In the genomic region with DNA sequence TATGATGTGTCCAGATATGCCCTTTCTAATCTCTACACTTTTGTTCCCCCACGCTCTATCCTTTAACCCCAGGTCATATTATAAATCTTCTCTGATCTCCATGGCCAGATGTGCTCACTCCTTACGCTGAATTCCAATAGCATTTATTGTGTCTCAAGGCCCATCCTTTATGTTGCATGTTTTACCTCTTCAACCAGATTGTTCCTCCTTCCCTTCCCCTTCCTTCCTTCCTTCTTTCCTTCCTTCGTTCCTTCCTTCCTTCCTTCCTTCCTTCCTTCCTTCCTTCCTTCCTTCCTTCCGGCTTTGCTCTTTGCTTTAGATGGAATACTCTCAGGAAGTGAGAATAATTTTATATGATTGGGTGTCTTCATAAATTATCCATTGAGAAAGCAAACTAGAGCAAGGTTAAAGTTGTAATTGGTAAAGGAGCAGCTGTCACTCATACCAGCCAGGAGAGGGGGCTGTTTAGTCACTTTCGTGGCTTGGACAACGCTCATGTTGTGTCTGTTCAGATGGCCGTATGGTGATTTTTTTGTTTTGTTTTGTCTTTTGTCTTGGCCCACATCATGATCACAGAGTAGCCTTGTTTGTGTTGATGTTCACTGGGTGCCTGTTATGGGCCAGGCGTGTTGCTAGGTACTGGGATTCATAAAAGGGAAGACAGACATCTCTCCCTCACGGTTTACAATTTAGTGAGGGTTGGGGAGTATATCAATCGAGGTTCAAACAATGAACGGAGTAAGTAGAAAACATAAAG, we compare ENCODE assay signal across 2 cellular contexts.
A peak's percentile ranks its signal among the peaks of the same experiment; 100 is the strongest.
TF ChIP-seq lines count a peak whose summit lies in the region.

No MANE protein-coding gene starts in this region.

TF ChIP-seq in HCT116, 20 proteins besides CTCF, POLR2A, EP300 and RAD21:
- TF ChIP-seq FOSL1 (IDR thresholded peaks at IDR 0.05; ENCODE audit: low read depth) (no peak), TCF7L2 (IDR thresholded peaks at IDR 0.05; ENCODE audit: borderline replicate concordance, extremely low read depth, insufficient read depth, insufficient read length) (no peak), YY1 (IDR thresholded peaks at IDR 0.05; ENCODE audit: extremely low read depth, insufficient replicate concordance, low read depth, low read length) (peak; percentile 26), EGR1 (IDR thresholded peaks at IDR 0.05; ENCODE audit: low read depth) (no peak)
- TF ChIP-seq, protein P1, sequence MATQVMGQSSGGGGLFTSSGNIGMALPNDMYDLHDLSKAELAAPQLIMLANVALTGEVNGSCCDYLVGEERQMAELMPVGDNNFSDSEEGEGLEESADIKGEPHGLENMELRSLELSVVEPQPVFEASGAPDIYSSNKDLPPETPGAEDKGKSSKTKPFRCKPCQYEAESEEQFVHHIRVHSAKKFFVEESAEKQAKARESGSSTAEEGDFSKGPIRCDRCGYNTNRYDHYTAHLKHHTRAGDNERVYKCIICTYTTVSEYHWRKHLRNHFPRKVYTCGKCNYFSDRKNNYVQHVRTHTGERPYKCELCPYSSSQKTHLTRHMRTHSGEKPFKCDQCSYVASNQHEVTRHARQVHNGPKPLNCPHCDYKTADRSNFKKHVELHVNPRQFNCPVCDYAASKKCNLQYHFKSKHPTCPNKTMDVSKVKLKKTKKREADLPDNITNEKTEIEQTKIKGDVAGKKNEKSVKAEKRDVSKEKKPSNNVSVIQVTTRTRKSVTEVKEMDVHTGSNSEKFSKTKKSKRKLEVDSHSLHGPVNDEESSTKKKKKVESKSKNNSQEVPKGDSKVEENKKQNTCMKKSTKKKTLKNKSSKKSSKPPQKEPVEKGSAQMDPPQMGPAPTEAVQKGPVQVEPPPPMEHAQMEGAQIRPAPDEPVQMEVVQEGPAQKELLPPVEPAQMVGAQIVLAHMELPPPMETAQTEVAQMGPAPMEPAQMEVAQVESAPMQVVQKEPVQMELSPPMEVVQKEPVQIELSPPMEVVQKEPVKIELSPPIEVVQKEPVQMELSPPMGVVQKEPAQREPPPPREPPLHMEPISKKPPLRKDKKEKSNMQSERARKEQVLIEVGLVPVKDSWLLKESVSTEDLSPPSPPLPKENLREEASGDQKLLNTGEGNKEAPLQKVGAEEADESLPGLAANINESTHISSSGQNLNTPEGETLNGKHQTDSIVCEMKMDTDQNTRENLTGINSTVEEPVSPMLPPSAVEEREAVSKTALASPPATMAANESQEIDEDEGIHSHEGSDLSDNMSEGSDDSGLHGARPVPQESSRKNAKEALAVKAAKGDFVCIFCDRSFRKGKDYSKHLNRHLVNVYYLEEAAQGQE (IDR thresholded peaks at IDR 0.05; ENCODE audit: low read depth): no peak
TF ChIP-seq in HCT116: peak in this region for 1.

TF ChIP-seq in H1, 55 proteins besides CTCF, POLR2A, EP300 and RAD21:
- TF ChIP-seq, protein P2, sequence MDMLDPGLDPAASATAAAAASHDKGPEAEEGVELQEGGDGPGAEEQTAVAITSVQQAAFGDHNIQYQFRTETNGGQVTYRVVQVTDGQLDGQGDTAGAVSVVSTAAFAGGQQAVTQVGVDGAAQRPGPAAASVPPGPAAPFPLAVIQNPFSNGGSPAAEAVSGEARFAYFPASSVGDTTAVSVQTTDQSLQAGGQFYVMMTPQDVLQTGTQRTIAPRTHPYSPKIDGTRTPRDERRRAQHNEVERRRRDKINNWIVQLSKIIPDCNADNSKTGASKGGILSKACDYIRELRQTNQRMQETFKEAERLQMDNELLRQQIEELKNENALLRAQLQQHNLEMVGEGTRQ (IDR thresholded peaks at IDR 0.05; ENCODE audit: low read length): no peak
- TF ChIP-seq GABPA (IDR thresholded peaks at IDR 0.05; ENCODE audit: borderline replicate concordance, insufficient read depth, low read length) (no peak), CBX5 (IDR thresholded peaks at IDR 0.05; ENCODE audit: low read depth, low read length) (no peak), TCF12 (IDR thresholded peaks at IDR 0.05; ENCODE audit: low read depth, low read length) (no peak), TEAD4 (IDR thresholded peaks at IDR 0.05; ENCODE audit: low read depth, low read length) (peak; percentile 93)
